In the genomic region with DNA sequence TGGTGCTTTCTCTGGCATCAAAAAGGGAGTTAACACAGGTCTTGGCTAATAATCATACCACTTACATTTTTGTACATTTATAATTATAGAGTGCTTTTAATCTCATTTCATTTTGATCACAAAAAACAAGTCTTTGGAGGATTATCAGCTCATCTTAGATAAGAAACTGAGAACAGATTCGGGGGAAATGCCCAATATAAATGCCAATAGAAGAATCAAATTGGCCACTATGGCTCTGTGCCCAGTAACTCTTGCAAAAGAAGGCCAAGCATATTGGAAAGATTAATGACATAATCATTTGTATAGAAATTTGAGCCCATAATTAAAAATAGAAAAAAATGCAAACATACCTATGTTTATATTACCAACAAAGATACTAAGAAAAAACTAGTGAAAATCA, we compare ENCODE assay signal across 1 cellular context.
TF ChIP-seq lines count a peak whose summit lies in the region.

No MANE protein-coding gene starts in this region.

TF ChIP-seq in SK-N-SH, 30 proteins besides CTCF, POLR2A, EP300 and RAD21 (continued from another document):
- TF ChIP-seq, protein P1, sequence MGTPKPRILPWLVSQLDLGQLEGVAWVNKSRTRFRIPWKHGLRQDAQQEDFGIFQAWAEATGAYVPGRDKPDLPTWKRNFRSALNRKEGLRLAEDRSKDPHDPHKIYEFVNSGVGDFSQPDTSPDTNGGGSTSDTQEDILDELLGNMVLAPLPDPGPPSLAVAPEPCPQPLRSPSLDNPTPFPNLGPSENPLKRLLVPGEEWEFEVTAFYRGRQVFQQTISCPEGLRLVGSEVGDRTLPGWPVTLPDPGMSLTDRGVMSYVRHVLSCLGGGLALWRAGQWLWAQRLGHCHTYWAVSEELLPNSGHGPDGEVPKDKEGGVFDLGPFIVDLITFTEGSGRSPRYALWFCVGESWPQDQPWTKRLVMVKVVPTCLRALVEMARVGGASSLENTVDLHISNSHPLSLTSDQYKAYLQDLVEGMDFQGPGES (IDR thresholded peaks at IDR 0.05; ENCODE audit: low read depth, low read length), result no peak
- TF ChIP-seq TCF12 (IDR thresholded peaks at IDR 0.05) (peak; percentile 37), FOSL2 (IDR thresholded peaks at IDR 0.05; ENCODE audit: borderline replicate concordance, low read depth) (no peak)
- TF ChIP-seq, protein P2, sequence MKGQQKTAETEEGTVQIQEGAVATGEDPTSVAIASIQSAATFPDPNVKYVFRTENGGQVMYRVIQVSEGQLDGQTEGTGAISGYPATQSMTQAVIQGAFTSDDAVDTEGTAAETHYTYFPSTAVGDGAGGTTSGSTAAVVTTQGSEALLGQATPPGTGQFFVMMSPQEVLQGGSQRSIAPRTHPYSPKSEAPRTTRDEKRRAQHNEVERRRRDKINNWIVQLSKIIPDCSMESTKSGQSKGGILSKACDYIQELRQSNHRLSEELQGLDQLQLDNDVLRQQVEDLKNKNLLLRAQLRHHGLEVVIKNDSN (IDR thresholded peaks at IDR 0.05; ENCODE audit: borderline replicate concordance, low read depth), result no peak
